ENCODE assay signal across 15 cellular contexts in the genomic region with DNA sequence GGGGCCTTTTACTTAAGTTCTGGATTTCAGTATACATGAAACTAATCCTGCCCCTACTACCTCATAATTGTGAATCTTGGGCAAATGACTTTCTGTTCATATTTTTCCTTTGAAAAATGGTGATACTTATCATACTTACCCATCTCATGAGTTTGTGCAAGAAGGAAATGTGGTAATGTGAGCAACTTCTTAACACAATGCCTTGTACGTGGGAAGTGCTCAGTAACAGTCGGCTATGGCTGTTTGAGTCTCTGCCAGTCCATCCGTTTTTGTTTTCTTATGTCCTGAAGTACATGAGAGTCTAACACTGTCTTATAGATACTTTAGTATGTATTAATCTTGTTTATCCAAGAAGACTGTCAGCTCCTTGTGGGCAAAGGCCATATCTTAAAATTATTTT.
"Had no signal": no experiment of that assay in that cellular context is flagged by ENCODE, and none has a peak within 500 bp of the region (broad histone marks: within the 10 kb centered on the region; RNA-seq: fewer than 3 reads in every experiment).

No MANE protein-coding gene starts in this region.

- ATAC-seq: effector memory CD8-positive, alpha-beta T cell; left cardiac atrium; sciatic nerve had no signal

- H3K4me3 Mint-ChIP-seq: activated naive CD4-positive, alpha-beta T cell treated with anti-CD3 and anti-CD28 coated beads, Interleukin-2, amount 10 ng/mL, durations not matched to agents 7 days and 5 days; dendritic cell treated with granulocyte-macrophage colony-stimulating factor and Interleukin-4, amounts not matched to agents 40 ng/mL and 50 ng/mL, for 4 days; effector memory CD8-positive, alpha-beta T cell; stimulated activated naive CD8-positive, alpha-beta T cell treated with anti-CD3 and anti-CD28 coated beads, Interleukin-15, Interleukin-2, amounts not matched to agents 100 ng/mL and 50 ng/mL, for 24 hours; type B pancreatic cell had no signal

- H3K27ac Mint-ChIP-seq: activated naive CD4-positive, alpha-beta T cell treated with anti-CD3 and anti-CD28 coated beads, Interleukin-2, amount 10 ng/mL, durations not matched to agents 7 days and 5 days; dendritic cell treated with granulocyte-macrophage colony-stimulating factor and Interleukin-4, amounts not matched to agents 40 ng/mL and 50 ng/mL, for 4 days; effector memory CD8-positive, alpha-beta T cell; stimulated activated naive CD8-positive, alpha-beta T cell treated with anti-CD3 and anti-CD28 coated beads, Interleukin-15, Interleukin-2, amounts not matched to agents 100 ng/mL and 50 ng/mL, for 24 hours; type B pancreatic cell had no signal

- H3K27me3 Mint-ChIP-seq: activated naive CD4-positive, alpha-beta T cell treated with anti-CD3 and anti-CD28 coated beads, Interleukin-2, amount 10 ng/mL, durations not matched to agents 7 days and 5 days; dendritic cell treated with granulocyte-macrophage colony-stimulating factor and Interleukin-4, amounts not matched to agents 40 ng/mL and 50 ng/mL, for 4 days; effector memory CD8-positive, alpha-beta T cell; stimulated activated naive CD8-positive, alpha-beta T cell treated with anti-CD3 and anti-CD28 coated beads, Interleukin-15, Interleukin-2, amounts not matched to agents 100 ng/mL and 50 ng/mL, for 24 hours; type B pancreatic cell had no signal

- H3K4me3 ChIP-seq: ascending aorta, breast epithelium, lung, ovary, suprapubic skin had no signal

- H3K9me3 Mint-ChIP-seq: activated naive CD4-positive, alpha-beta T cell treated with anti-CD3 and anti-CD28 coated beads, Interleukin-2, amount 10 ng/mL, durations not matched to agents 7 days and 5 days; dendritic cell treated with granulocyte-macrophage colony-stimulating factor and Interleukin-4, amounts not matched to agents 40 ng/mL and 50 ng/mL, for 4 days; effector memory CD8-positive, alpha-beta T cell; stimulated activated naive CD8-positive, alpha-beta T cell treated with anti-CD3 and anti-CD28 coated beads, Interleukin-15, Interleukin-2, amounts not matched to agents 100 ng/mL and 50 ng/mL, for 24 hours; type B pancreatic cell had no signal

- DNase-seq: activated CD4-positive, alpha-beta T cell treated with anti-CD3 and anti-CD28 coated beads, Interleukin-2, amount 50 U/mL, for 4 hours; activated CD4-positive, CD25-positive, alpha-beta regulatory T cell treated with anti-CD3 and anti-CD28 coated beads, Interleukin-2, amount 50 U/mL, for 72 hours; activated naive CD4-positive, alpha-beta T cell treated with anti-CD3 and anti-CD28 coated beads, Interleukin-2, amount 10 ng/mL, durations not matched to agents 7 days and 5 days; effector memory CD8-positive, alpha-beta T cell; left cardiac atrium; midbrain; ovary had no signal

- H3K4me1 Mint-ChIP-seq: activated naive CD4-positive, alpha-beta T cell treated with anti-CD3 and anti-CD28 coated beads, Interleukin-2, amount 10 ng/mL, durations not matched to agents 7 days and 5 days had no signal
